1 cellular context compared by ENCODE assay signal in the genomic region with DNA sequence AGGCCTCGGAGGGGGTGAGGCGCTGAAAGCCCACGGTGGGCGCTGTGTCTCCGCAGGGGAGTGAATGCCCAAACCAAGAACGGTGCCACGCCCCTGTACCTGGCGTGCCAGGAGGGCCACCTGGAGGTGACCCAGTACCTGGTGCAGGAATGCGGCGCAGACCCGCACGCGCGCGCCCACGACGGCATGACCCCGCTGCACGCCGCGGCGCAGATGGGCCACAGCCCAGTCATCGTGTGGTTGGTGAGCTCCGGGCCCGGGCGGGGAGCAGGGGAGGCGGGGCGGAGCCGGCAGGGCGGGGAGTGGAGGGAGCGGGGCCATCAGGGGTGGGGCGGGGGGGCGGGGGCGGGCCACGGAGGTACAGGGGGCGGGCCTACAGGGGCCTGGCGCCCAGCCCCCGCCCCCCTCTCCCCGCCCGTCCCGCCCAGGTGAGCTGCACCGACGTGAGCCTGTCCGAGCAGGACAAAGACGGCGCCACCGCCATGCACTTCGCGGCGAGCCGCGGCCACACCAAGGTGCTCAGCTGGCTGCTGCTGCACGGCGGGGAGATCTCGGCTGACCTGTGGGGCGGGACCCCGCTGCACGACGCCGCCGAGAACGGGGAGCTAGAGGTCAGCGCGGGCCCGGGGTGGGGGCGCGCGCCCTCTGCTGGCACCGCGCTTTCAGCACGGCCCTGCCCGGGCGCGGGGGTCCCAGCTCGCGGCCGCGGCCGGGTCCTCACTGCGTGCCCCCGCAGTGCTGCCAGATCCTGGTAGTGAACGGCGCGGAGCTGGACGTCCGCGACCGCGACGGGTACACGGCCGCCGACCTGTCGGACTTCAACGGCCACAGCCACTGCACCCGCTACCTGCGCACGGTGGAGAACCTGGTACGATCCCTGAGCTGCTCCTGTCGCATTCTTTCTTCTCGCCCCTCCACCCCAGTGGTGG.
TF ChIP-seq lines count a peak whose summit lies in the region.

No MANE protein-coding gene starts in this region.

TF ChIP-seq in HepG2, 621 proteins besides CTCF, POLR2A, EP300 and RAD21 (continues in another document):
- TF ChIP-seq ZNF138 (CRISPR knock-in tag; IDR thresholded peaks at IDR 0.05; ENCODE audit: low read depth) (0 out of 2 replicates have a peak, but pooled peaks have one; percentile 47), LCORL (IDR thresholded peaks at IDR 0.05) (no peak), LCORL (CRISPR knock-in tag; IDR thresholded peaks at IDR 0.05) (no peak), CBX2 (IDR thresholded peaks at IDR 0.05; ENCODE audit: low read depth, low read length) (no peak), CBX2 (CRISPR knock-in tag; IDR thresholded peaks at IDR 0.05; ENCODE audit: low read depth) (no peak), ZNF776 (CRISPR knock-in tag; IDR thresholded peaks at IDR 0.05) (peak; percentile 70; the same call in 1 of the 2 replicates), YEATS4 (CRISPR knock-in tag; IDR thresholded peaks at IDR 0.05; ENCODE audit: borderline replicate concordance) (peak; percentile 16; the same call in 1 of the 2 replicates), ZFX (CRISPR knock-in tag; IDR thresholded peaks at IDR 0.05; ENCODE audit: low read depth) (peak; percentile 31; the same call in 1 of the 2 replicates), ESRRA (CRISPR knock-in tag; IDR thresholded peaks at IDR 0.05; ENCODE audit: low read depth) (0 out of 2 replicates have a peak, but pooled peaks have one; percentile 22), ZNF747 (CRISPR knock-in tag; IDR thresholded peaks at IDR 0.05; ENCODE audit: borderline replicate concordance) (0 out of 2 replicates have a peak, but pooled peaks have one; percentile 50), ZFY (CRISPR knock-in tag; IDR thresholded peaks at IDR 0.05) (peak; percentile 40; the same call in 1 of the 2 replicates), NONO (IDR thresholded peaks at IDR 0.05) (no peak), NONO (CRISPR knock-in tag; conservative IDR thresholded peaks at IDR 0.05) (peak; percentile 66), TBX2 (CRISPR knock-in tag; IDR thresholded peaks at IDR 0.05; ENCODE audit: borderline replicate concordance) (peak; percentile 49), SATB2 (CRISPR knock-in tag; IDR thresholded peaks at IDR 0.05) (no peak), ZNF772 (CRISPR knock-in tag; IDR thresholded peaks at IDR 0.05) (peak; percentile 69; the same call in 1 of the 2 replicates), CBX1 (IDR thresholded peaks at IDR 0.05; ENCODE audit: low read depth) (peak; percentile 3), MYC (CRISPR knock-in tag; IDR thresholded peaks at IDR 0.05; ENCODE audit: borderline replicate concordance) (peak; percentile 38; the same call in 1 of the 2 replicates), GABPB1 (CRISPR knock-in tag; IDR thresholded peaks at IDR 0.05) (0 out of 2 replicates have a peak, but pooled peaks have one; percentile 35), ZBTB7A (CRISPR knock-in tag; IDR thresholded peaks at IDR 0.05) (0 out of 2 replicates have a peak, but pooled peaks have one; percentile 40), ZBTB7B (CRISPR knock-in tag; IDR thresholded peaks at IDR 0.05) (peak; percentile 48; the same call in 1 of the 2 replicates), CBFB (CRISPR knock-in tag; IDR thresholded peaks at IDR 0.05) (0 out of 2 replicates have a peak, but pooled peaks have one; percentile 36), SALL1 (CRISPR knock-in tag; IDR thresholded peaks at IDR 0.05) (peak; percentile 26; the same call in 1 of the 2 replicates)
- TF ChIP-seq, protein P1, sequence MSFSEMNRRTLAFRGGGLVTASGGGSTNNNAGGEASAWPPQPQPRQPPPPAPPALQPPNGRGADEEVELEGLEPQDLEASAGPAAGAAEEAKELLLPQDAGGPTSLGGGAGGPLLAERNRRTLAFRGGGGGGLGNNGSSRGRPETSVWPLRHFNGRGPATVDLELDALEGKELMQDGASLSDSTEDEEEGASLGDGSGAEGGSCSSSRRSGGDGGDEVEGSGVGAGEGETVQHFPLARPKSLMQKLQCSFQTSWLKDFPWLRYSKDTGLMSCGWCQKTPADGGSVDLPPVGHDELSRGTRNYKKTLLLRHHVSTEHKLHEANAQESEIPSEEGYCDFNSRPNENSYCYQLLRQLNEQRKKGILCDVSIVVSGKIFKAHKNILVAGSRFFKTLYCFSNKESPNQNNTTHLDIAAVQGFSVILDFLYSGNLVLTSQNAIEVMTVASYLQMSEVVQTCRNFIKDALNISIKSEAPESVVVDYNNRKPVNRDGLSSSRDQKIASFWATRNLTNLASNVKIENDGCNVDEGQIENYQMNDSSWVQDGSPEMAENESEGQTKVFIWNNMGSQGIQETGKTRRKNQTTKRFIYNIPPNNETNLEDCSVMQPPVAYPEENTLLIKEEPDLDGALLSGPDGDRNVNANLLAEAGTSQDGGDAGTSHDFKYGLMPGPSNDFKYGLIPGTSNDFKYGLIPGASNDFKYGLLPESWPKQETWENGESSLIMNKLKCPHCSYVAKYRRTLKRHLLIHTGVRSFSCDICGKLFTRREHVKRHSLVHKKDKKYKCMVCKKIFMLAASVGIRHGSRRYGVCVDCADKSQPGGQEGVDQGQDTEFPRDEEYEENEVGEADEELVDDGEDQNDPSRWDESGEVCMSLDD (CRISPR knock-in tag; IDR thresholded peaks at IDR 0.05; ENCODE audit: borderline replicate concordance) = no peak
- TF ChIP-seq, protein P2, sequence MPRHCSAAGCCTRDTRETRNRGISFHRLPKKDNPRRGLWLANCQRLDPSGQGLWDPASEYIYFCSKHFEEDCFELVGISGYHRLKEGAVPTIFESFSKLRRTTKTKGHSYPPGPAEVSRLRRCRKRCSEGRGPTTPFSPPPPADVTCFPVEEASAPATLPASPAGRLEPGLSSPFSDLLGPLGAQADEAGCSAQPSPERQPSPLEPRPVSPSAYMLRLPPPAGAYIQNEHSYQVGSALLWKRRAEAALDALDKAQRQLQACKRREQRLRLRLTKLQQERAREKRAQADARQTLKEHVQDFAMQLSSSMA (CRISPR knock-in tag; IDR thresholded peaks at IDR 0.05) = no peak
- TF ChIP-seq, protein P3, sequence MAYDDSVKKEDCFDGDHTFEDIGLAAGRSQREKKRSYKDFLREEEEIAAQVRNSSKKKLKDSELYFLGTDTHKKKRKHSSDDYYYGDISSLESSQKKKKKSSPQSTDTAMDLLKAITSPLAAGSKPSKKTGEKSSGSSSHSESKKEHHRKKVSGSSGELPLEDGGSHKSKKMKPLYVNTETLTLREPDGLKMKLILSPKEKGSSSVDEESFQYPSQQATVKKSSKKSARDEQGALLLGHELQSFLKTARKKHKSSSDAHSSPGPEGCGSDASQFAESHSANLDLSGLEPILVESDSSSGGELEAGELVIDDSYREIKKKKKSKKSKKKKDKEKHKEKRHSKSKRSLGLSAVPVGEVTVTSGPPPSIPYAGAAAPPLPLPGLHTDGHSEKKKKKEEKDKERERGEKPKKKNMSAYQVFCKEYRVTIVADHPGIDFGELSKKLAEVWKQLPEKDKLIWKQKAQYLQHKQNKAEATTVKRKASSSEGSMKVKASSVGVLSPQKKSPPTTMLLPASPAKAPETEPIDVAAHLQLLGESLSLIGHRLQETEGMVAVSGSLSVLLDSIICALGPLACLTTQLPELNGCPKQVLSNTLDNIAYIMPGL (CRISPR knock-in tag; IDR thresholded peaks at IDR 0.05; ENCODE audit: borderline replicate concordance in 1 of 2, low read depth in 1 of 2) = peak in 1 of 2 experiments; percentile 55; a peak in 2 of 4 replicates
- TF ChIP-seq, protein P4, sequence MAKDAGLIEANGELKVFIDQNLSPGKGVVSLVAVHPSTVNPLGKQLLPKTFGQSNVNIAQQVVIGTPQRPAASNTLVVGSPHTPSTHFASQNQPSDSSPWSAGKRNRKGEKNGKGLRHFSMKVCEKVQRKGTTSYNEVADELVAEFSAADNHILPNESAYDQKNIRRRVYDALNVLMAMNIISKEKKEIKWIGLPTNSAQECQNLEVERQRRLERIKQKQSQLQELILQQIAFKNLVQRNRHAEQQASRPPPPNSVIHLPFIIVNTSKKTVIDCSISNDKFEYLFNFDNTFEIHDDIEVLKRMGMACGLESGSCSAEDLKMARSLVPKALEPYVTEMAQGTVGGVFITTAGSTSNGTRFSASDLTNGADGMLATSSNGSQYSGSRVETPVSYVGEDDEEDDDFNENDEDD (CRISPR knock-in tag; IDR thresholded peaks at IDR 0.05; ENCODE audit: borderline replicate concordance) = peak; percentile 38; the same call in 1 of the 2 replicates
- TF ChIP-seq, protein P5, sequence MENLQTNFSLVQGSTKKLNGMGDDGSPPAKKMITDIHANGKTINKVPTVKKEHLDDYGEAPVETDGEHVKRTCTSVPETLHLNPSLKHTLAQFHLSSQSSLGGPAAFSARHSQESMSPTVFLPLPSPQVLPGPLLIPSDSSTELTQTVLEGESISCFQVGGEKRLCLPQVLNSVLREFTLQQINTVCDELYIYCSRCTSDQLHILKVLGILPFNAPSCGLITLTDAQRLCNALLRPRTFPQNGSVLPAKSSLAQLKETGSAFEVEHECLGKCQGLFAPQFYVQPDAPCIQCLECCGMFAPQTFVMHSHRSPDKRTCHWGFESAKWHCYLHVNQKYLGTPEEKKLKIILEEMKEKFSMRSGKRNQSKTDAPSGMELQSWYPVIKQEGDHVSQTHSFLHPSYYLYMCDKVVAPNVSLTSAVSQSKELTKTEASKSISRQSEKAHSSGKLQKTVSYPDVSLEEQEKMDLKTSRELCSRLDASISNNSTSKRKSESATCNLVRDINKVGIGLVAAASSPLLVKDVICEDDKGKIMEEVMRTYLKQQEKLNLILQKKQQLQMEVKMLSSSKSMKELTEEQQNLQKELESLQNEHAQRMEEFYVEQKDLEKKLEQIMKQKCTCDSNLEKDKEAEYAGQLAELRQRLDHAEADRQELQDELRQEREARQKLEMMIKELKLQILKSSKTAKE (CRISPR knock-in tag; IDR thresholded peaks at IDR 0.05; ENCODE audit: borderline replicate concordance) = 0 out of 2 replicates have a peak, but pooled peaks have one; percentile 26
- TF ChIP-seq, protein P6, sequence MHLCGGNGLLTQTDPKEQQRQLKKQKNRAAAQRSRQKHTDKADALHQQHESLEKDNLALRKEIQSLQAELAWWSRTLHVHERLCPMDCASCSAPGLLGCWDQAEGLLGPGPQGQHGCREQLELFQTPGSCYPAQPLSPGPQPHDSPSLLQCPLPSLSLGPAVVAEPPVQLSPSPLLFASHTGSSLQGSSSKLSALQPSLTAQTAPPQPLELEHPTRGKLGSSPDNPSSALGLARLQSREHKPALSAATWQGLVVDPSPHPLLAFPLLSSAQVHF (CRISPR knock-in tag; IDR thresholded peaks at IDR 0.05) = peak; percentile 21; the same call in 1 of the 2 replicates
- TF ChIP-seq, protein P7, sequence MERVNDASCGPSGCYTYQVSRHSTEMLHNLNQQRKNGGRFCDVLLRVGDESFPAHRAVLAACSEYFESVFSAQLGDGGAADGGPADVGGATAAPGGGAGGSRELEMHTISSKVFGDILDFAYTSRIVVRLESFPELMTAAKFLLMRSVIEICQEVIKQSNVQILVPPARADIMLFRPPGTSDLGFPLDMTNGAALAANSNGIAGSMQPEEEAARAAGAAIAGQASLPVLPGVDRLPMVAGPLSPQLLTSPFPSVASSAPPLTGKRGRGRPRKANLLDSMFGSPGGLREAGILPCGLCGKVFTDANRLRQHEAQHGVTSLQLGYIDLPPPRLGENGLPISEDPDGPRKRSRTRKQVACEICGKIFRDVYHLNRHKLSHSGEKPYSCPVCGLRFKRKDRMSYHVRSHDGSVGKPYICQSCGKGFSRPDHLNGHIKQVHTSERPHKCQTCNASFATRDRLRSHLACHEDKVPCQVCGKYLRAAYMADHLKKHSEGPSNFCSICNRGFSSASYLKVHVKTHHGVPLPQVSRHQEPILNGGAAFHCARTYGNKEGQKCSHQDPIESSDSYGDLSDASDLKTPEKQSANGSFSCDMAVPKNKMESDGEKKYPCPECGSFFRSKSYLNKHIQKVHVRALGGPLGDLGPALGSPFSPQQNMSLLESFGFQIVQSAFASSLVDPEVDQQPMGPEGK (CRISPR knock-in tag; IDR thresholded peaks at IDR 0.05) = peak; percentile 51
- TF ChIP-seq, protein P8, sequence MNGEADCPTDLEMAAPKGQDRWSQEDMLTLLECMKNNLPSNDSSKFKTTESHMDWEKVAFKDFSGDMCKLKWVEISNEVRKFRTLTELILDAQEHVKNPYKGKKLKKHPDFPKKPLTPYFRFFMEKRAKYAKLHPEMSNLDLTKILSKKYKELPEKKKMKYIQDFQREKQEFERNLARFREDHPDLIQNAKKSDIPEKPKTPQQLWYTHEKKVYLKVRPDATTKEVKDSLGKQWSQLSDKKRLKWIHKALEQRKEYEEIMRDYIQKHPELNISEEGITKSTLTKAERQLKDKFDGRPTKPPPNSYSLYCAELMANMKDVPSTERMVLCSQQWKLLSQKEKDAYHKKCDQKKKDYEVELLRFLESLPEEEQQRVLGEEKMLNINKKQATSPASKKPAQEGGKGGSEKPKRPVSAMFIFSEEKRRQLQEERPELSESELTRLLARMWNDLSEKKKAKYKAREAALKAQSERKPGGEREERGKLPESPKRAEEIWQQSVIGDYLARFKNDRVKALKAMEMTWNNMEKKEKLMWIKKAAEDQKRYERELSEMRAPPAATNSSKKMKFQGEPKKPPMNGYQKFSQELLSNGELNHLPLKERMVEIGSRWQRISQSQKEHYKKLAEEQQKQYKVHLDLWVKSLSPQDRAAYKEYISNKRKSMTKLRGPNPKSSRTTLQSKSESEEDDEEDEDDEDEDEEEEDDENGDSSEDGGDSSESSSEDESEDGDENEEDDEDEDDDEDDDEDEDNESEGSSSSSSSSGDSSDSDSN (CRISPR knock-in tag; IDR thresholded peaks at IDR 0.05) = 0 out of 2 replicates have a peak, but pooled peaks have one; percentile 28
- TF ChIP-seq, protein P9, sequence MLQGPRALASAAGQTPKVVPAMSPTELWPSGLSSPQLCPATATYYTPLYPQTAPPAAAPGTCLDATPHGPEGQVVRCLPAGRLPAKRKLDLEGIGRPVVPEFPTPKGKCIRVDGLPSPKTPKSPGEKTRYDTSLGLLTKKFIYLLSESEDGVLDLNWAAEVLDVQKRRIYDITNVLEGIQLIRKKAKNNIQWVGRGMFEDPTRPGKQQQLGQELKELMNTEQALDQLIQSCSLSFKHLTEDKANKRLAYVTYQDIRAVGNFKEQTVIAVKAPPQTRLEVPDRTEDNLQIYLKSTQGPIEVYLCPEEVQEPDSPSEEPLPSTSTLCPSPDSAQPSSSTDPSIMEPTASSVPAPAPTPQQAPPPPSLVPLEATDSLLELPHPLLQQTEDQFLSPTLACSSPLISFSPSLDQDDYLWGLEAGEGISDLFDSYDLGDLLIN (CRISPR knock-in tag; IDR thresholded peaks at IDR 0.05; ENCODE audit: borderline replicate concordance) = no peak
- TF ChIP-seq, protein P10, sequence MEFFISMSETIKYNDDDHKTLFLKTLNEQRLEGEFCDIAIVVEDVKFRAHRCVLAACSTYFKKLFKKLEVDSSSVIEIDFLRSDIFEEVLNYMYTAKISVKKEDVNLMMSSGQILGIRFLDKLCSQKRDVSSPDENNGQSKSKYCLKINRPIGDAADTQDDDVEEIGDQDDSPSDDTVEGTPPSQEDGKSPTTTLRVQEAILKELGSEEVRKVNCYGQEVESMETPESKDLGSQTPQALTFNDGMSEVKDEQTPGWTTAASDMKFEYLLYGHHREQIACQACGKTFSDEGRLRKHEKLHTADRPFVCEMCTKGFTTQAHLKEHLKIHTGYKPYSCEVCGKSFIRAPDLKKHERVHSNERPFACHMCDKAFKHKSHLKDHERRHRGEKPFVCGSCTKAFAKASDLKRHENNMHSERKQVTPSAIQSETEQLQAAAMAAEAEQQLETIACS (CRISPR knock-in tag; IDR thresholded peaks at IDR 0.05) = peak; percentile 63
- TF ChIP-seq, protein P11, sequence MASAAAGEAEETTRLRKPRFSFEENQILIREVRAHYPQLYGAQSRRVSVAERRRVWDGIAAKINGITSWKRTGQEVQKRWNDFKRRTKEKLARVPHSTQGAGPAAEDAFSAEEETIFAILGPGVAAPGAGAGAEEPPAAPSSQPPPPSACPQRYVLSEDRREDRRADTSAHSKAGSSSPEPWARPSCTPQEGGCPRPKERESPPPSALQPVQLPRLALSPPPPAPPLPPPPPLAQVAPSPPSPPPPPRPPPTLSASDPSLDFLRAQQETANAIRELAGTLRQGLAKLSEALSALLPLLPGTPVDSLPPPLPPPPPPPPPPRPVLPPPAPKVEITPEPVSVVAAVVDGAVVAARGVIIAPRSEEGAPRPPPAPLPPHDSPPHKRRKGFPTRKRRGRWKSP (CRISPR knock-in tag; IDR thresholded peaks at IDR 0.05) = 0 out of 2 replicates have a peak, but pooled peaks have one; percentile 12
